1 cellular context compared by ENCODE assay signal in the genomic region with DNA sequence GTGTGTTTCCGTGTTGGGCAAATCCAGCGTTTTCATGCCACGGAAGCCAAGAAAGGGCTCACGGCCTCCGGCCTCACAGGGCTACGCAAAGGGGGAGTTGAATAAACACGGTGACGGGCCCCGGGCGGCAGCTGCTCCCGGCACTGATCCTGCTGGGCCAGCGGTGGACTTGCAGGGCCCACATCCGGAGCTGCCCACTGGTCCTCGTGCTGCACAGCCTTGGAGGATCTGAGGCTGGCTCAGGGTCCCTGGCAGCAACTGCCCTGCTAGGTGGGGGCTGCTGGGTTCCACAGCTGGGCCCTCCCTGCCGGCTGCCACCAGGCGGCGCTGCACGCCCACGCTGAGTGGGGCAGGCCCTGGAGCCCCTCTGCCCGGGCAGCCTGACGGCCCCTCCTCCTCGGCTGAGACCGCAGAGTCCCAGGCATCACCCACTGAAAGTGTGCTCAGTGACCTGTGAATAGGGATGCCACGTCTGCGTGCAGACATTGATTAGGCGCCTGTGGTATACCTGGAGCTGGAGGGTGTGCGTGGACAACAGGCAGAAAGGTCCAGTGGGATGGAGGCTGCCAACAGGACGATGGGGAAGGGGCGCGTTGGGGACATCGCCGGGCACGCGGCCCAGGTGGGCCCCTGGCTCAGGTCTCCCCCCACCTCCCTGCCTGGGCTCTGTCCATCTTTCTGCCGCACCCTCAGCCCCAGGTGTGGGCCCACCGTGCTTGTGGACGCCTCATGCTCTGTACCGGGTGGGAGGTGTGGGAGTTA.
TF ChIP-seq lines count a peak whose summit lies in the region.

No MANE protein-coding gene starts in this region.

TF ChIP-seq in GM12878, 131 proteins besides CTCF, POLR2A, EP300 and RAD21 (continues in another document):
- TF ChIP-seq ZBTB11 (CRISPR knock-in tag; IDR thresholded peaks at IDR 0.05) (no peak), SIX5 (IDR thresholded peaks at IDR 0.05; ENCODE audit: low read depth, low read length, severe bottlenecking) (no peak), MYB (IDR thresholded peaks at IDR 0.05; ENCODE audit: borderline replicate concordance, low read depth, low read length) (peak; percentile 3; the same call in 1 of the 2 replicates), CBX5 (IDR thresholded peaks at IDR 0.05; ENCODE audit: low read depth) (no peak), SMARCA5 (IDR thresholded peaks at IDR 0.05) (peak; percentile 73; the same call in 1 of the 2 replicates), ZBTB33 (IDR thresholded peaks at IDR 0.05) (no peak), EZH2 (IDR thresholded peaks at IDR 0.05; ENCODE audit: borderline replicate concordance, control insufficient read depth, low read depth, low read length) (no peak), TAF1 (IDR thresholded peaks at IDR 0.05; ENCODE audit: borderline replicate concordance, low read depth, low read length) (0 out of 2 replicates have a peak, but pooled peaks have one; percentile 11), POLR2AphosphoS2 (IDR thresholded peaks at IDR 0.05; ENCODE audit: low read depth, low read length) (peak; percentile 94), SMC3 (IDR thresholded peaks at IDR 0.05; ENCODE audit: borderline replicate concordance, low read length) (peak; percentile 61), POU2F2 (IDR thresholded peaks at IDR 0.05; ENCODE audit: borderline replicate concordance, low read depth, low read length) (peak; percentile 63; the same call in 1 of the 3 replicates), MAX (IDR thresholded peaks at IDR 0.05; ENCODE audit: low read depth, low read length) (no peak), GABPA (IDR thresholded peaks at IDR 0.05; ENCODE audit: low read depth) (no peak), RUNX3 (IDR thresholded peaks at IDR 0.05; ENCODE audit: low read length) (peak; percentile 5; the same call in 1 of the 2 replicates), YY1 (IDR thresholded peaks at IDR 0.05; ENCODE audit: low read depth, low read length) (peak; percentile 44), EGR1 (IDR thresholded peaks at IDR 0.05; ENCODE audit: borderline replicate concordance in 1 of 2, low read depth in 2 of 2, low read length in 2 of 2) (peak in 1 of 2 experiments; percentile 55; a peak in 1 of 3 replicates), STAT3 (IDR thresholded peaks at IDR 0.05; ENCODE audit: low read depth, low read length) (no peak), BMI1 (IDR thresholded peaks at IDR 0.05; ENCODE audit: borderline replicate concordance) (peak; percentile 44; the same call in 1 of the 2 replicates), TCF3 (IDR thresholded peaks at IDR 0.05; ENCODE audit: borderline replicate concordance, insufficient read depth, low read depth, low read length) (peak; percentile 83), KDM1A (IDR thresholded peaks at IDR 0.05; ENCODE audit: borderline replicate concordance) (no peak), POLR2AphosphoS5 (IDR thresholded peaks at IDR 0.05; ENCODE audit: low read length) (peak; percentile 29; the same call in 1 of the 2 replicates), IRF4 (IDR thresholded peaks at IDR 0.05; ENCODE audit: low read depth, low read length) (no peak), NFIC (IDR thresholded peaks at IDR 0.05; ENCODE audit: low read depth, low read length) (no peak), LARP7 (IDR thresholded peaks at IDR 0.05) (peak; percentile 60; the same call in 1 of the 2 replicates)
- TF ChIP-seq, protein P1, sequence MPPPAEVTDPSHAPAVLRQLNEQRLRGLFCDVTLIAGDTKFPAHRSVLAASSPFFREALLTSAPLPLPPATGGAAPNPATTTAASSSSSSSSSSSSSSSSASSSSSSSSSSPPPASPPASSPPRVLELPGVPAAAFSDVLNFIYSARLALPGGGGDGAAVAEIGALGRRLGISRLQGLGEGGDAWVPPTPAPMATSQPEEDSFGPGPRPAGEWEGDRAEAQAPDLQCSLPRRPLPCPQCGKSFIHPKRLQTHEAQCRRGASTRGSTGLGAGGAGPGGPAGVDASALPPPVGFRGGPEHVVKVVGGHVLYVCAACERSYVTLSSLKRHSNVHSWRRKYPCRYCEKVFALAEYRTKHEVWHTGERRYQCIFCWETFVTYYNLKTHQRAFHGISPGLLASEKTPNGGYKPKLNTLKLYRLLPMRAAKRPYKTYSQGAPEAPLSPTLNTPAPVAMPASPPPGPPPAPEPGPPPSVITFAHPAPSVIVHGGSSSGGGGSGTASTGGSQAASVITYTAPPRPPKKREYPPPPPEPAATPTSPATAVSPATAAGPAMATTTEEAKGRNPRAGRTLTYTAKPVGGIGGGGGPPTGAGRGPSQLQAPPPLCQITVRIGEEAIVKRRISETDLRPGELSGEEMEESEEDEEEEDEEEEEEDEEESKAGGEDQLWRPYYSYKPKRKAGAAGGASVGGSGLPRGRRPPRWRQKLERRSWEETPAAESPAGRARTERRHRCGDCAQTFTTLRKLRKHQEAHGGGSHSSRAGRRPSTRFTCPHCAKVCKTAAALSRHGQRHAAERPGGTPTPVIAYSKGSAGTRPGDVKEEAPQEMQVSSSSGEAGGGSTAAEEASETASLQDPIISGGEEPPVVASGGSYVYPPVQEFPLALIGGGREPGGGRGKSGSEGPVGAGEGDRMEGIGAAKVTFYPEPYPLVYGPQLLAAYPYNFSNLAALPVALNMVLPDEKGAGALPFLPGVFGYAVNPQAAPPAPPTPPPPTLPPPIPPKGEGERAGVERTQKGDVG (CRISPR knock-in tag; IDR thresholded peaks at IDR 0.05): no peak
- TF ChIP-seq, protein P2, sequence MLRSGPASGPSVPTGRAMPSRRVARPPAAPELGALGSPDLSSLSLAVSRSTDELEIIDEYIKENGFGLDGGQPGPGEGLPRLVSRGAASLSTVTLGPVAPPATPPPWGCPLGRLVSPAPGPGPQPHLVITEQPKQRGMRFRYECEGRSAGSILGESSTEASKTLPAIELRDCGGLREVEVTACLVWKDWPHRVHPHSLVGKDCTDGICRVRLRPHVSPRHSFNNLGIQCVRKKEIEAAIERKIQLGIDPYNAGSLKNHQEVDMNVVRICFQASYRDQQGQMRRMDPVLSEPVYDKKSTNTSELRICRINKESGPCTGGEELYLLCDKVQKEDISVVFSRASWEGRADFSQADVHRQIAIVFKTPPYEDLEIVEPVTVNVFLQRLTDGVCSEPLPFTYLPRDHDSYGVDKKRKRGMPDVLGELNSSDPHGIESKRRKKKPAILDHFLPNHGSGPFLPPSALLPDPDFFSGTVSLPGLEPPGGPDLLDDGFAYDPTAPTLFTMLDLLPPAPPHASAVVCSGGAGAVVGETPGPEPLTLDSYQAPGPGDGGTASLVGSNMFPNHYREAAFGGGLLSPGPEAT (IDR thresholded peaks at IDR 0.05; ENCODE audit: low read depth): no peak
- TF ChIP-seq, protein P3, sequence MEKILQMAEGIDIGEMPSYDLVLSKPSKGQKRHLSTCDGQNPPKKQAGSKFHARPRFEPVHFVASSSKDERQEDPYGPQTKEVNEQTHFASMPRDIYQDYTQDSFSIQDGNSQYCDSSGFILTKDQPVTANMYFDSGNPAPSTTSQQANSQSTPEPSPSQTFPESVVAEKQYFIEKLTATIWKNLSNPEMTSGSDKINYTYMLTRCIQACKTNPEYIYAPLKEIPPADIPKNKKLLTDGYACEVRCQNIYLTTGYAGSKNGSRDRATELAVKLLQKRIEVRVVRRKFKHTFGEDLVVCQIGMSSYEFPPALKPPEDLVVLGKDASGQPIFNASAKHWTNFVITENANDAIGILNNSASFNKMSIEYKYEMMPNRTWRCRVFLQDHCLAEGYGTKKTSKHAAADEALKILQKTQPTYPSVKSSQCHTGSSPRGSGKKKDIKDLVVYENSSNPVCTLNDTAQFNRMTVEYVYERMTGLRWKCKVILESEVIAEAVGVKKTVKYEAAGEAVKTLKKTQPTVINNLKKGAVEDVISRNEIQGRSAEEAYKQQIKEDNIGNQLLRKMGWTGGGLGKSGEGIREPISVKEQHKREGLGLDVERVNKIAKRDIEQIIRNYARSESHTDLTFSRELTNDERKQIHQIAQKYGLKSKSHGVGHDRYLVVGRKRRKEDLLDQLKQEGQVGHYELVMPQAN (conservative IDR thresholded peaks at IDR 0.05): no peak
- TF ChIP-seq, protein P4, sequence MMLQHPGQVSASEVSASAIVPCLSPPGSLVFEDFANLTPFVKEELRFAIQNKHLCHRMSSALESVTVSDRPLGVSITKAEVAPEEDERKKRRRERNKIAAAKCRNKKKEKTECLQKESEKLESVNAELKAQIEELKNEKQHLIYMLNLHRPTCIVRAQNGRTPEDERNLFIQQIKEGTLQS (IDR thresholded peaks at IDR 0.05; ENCODE audit: borderline replicate concordance, extremely low read depth, low read depth, low read length): no peak
- TF ChIP-seq, protein P5, sequence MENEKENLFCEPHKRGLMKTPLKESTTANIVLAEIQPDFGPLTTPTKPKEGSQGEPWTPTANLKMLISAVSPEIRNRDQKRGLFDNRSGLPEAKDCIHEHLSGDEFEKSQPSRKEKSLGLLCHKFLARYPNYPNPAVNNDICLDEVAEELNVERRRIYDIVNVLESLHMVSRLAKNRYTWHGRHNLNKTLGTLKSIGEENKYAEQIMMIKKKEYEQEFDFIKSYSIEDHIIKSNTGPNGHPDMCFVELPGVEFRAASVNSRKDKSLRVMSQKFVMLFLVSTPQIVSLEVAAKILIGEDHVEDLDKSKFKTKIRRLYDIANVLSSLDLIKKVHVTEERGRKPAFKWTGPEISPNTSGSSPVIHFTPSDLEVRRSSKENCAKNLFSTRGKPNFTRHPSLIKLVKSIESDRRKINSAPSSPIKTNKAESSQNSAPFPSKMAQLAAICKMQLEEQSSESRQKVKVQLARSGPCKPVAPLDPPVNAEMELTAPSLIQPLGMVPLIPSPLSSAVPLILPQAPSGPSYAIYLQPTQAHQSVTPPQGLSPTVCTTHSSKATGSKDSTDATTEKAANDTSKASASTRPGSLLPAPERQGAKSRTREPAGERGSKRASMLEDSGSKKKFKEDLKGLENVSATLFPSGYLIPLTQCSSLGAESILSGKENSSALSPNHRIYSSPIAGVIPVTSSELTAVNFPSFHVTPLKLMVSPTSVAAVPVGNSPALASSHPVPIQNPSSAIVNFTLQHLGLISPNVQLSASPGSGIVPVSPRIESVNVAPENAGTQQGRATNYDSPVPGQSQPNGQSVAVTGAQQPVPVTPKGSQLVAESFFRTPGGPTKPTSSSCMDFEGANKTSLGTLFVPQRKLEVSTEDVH (IDR thresholded peaks at IDR 0.05; ENCODE audit: low read depth, partially characterized antibody): peak; percentile 21
- TF ChIP-seq, protein P6, sequence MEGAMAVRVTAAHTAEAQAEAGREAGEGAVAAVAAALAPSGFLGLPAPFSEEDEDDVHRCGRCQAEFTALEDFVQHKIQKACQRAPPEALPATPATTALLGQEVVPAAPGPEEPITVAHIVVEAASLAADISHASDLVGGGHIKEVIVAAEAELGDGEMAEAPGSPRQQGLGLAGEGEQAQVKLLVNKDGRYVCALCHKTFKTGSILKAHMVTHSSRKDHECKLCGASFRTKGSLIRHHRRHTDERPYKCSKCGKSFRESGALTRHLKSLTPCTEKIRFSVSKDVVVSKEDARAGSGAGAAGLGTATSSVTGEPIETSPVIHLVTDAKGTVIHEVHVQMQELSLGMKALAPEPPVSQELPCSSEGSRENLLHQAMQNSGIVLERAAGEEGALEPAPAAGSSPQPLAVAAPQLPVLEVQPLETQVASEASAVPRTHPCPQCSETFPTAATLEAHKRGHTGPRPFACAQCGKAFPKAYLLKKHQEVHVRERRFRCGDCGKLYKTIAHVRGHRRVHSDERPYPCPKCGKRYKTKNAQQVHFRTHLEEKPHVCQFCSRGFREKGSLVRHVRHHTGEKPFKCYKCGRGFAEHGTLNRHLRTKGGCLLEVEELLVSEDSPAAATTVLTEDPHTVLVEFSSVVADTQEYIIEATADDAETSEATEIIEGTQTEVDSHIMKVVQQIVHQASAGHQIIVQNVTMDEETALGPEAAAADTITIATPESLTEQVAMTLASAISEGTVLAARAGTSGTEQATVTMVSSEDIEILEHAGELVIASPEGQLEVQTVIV (IDR thresholded peaks at IDR 0.05; ENCODE audit: borderline replicate concordance, partially characterized antibody): no peak
